In genomic region chr22:28951969-28952521, GRCh38 we compare ENCODE assay signal across 1 cellular context.
TF ChIP-seq lines count a peak whose summit lies in the region.

No MANE protein-coding gene starts in this region.

TF ChIP-seq in HepG2, 621 proteins besides CTCF, POLR2A, EP300 and RAD21 (continued from another document and continues in another):
- TF ChIP-seq ZNF687 (CRISPR knock-in tag; IDR thresholded peaks at IDR 0.05) (peak; percentile 53; the same call in 1 of the 2 replicates), NKX3-1 (CRISPR knock-in tag; IDR thresholded peaks at IDR 0.05) (no peak), HIVEP1 (CRISPR knock-in tag; IDR thresholded peaks at IDR 0.05) (no peak), ZFP41 (CRISPR knock-in tag; IDR thresholded peaks at IDR 0.05; ENCODE audit: borderline replicate concordance) (no peak), ZNF644 (CRISPR knock-in tag; IDR thresholded peaks at IDR 0.05; ENCODE audit: low read depth) (no peak), SOX13 (IDR thresholded peaks at IDR 0.05) (no peak), SOX13 (CRISPR knock-in tag; conservative IDR thresholded peaks at IDR 0.05 in 1 of 2, IDR thresholded peaks at IDR 0.05 in 1 of 2) (peak in 1 of 2 experiments; percentile 23; a peak in 1 of 4 replicates), GLI4 (CRISPR knock-in tag; IDR thresholded peaks at IDR 0.05; ENCODE audit: borderline replicate concordance) (no peak), MED1 (CRISPR knock-in tag; IDR thresholded peaks at IDR 0.05) (0 out of 2 replicates have a peak, but pooled peaks have one; percentile 24), ZBTB4 (CRISPR knock-in tag; IDR thresholded peaks at IDR 0.05; ENCODE audit: borderline replicate concordance) (0 out of 2 replicates have a peak, but pooled peaks have one; percentile 25), MTERF4 (CRISPR knock-in tag; IDR thresholded peaks at IDR 0.05) (no peak), ETV5 (CRISPR knock-in tag; IDR thresholded peaks at IDR 0.05; ENCODE audit: borderline replicate concordance) (no peak), NFKBIZ (CRISPR knock-in tag; IDR thresholded peaks at IDR 0.05) (no peak), SMAD9 (CRISPR knock-in tag; IDR thresholded peaks at IDR 0.05) (no peak), RCOR2 (CRISPR knock-in tag; IDR thresholded peaks at IDR 0.05) (no peak; the same call in 1 of the 2 replicates), ZNF549 (CRISPR knock-in tag; IDR thresholded peaks at IDR 0.05) (no peak), PATZ1 (CRISPR knock-in tag; IDR thresholded peaks at IDR 0.05) (0 out of 2 replicates have a peak, but pooled peaks have one; percentile 46), ZNF790 (CRISPR knock-in tag; IDR thresholded peaks at IDR 0.05; ENCODE audit: borderline replicate concordance) (no peak), ZNF142 (CRISPR knock-in tag; IDR thresholded peaks at IDR 0.05) (no peak), MIXL1 (CRISPR knock-in tag; IDR thresholded peaks at IDR 0.05) (0 out of 2 replicates have a peak, but pooled peaks have one; percentile 8), FOXM1 (CRISPR knock-in tag; IDR thresholded peaks at IDR 0.05) (no peak), SAP130 (CRISPR knock-in tag; IDR thresholded peaks at IDR 0.05; ENCODE audit: low read depth) (no peak), HOXA9 (CRISPR knock-in tag; IDR thresholded peaks at IDR 0.05; ENCODE audit: borderline replicate concordance) (no peak), ZBTB14 (CRISPR knock-in tag; IDR thresholded peaks at IDR 0.05) (no peak), ZFP91 (CRISPR knock-in tag; IDR thresholded peaks at IDR 0.05; ENCODE audit: borderline replicate concordance) (0 out of 2 replicates have a peak, but pooled peaks have one; percentile 37), MXD3 (CRISPR knock-in tag; IDR thresholded peaks at IDR 0.05) (no peak), ZMYM3 (CRISPR knock-in tag; IDR thresholded peaks at IDR 0.05) (0 out of 2 replicates have a peak, but pooled peaks have one; percentile 39), ZNF772 (CRISPR knock-in tag; IDR thresholded peaks at IDR 0.05) (no peak), ZNF292 (CRISPR knock-in tag; IDR thresholded peaks at IDR 0.05; ENCODE audit: borderline replicate concordance, low read depth) (no peak), ZNF446 (CRISPR knock-in tag; IDR thresholded peaks at IDR 0.05) (no peak), SNAPC5 (CRISPR knock-in tag; IDR thresholded peaks at IDR 0.05; ENCODE audit: borderline replicate concordance) (no peak), ZFP36L2 (CRISPR knock-in tag; IDR thresholded peaks at IDR 0.05) (no peak), KDM1A (CRISPR knock-in tag; IDR thresholded peaks at IDR 0.05) (no peak), HMGA1 (CRISPR knock-in tag; conservative IDR thresholded peaks at IDR 0.05) (no peak), ZNF251 (CRISPR knock-in tag; IDR thresholded peaks at IDR 0.05) (no peak), ZNF3 (CRISPR knock-in tag; IDR thresholded peaks at IDR 0.05) (no peak)
